Comparison of ENCODE assay signal across 8 cellular contexts in genomic region chr10:125896088-125896934, GRCh38. TPM values are rescaled to one million over a fixed set of nuclear protein-coding genes. Genes with fewer than 3 reads are reported as not detected.
DNase-seq lines count a peak whose midpoint lies in the region; ATAC-seq, FAIRE-seq and TF ChIP-seq lines count a peak whose summit lies in the region.
"Not testable (repeated sequence)": the region's sequence is repeated elsewhere in the genome, so short reads cannot be mapped to it uniquely, and the experiment has no call there.

Gene FANK1, plus strand, starts transcription at chr10:125896564. Its CDS starts 79 bp downstream, at chr10:125896643.

- H3K4me3 ChIP-seq in A549 (peak within 1 kb of the TSS; percentile 75), skeletal muscle tissue (ENCODE audit: low read length in 3 of 3) (peak within 1 kb of the TSS; percentile 73 to 80 (median 76))

- H3K27me3 ChIP-seq in skeletal muscle tissue (ENCODE audit: control insufficient read depth in 3 of 3, insufficient read depth in 3 of 3, low read length in 3 of 3): not testable (repeated sequence)

- H3K9ac ChIP-seq in skeletal muscle tissue (ENCODE audit: low read depth in 1 of 3, low read length in 3 of 3): peak within 1 kb of the TSS; percentile 76 to 85 (median 81)

- not testable (repeated sequence) for H3K9me3 Mint-ChIP-seq in immature natural killer cell

- ATAC-seq in A549 (peak; percentile 91), GM18867 (IDR thresholded peaks at IDR 0.05; ENCODE audit: unreplicated experiment) (peak; percentile 90), HG03064 (IDR thresholded peaks at IDR 0.05; ENCODE audit: low read depth, unreplicated experiment) (peak; percentile 89)
- ATAC-seq in activated CD4-positive, CD25-positive, alpha-beta regulatory T cell treated with anti-CD3 and anti-CD28 coated beads, Interleukin-2, amount 50 U/mL, for 24 hours: peak; percentile 84

- peak within 1 kb of the TSS; percentile 87 for H3K4me2 ChIP-seq in A549

- TF ChIP-seq RAD21 in A549 (conservative IDR thresholded peaks at IDR 0.05 in 1 of 2, IDR thresholded peaks at IDR 0.05 in 1 of 2): not testable (repeated sequence)

- DNase-seq in A549 (ENCODE audit: low read depth in 1 of 2, low spot score in 1 of 2) (peak; percentile 54 to 91), NCI-H2171 treated with DMSO at 0.1 percent for 48 hours (lab: John Stamatoyannopoulos, UW) (peak; percentile 19), immature natural killer cell (peak; percentile 82 to 86 (median 83))
- peak; percentile 72 for DNase-seq in central memory CD4-positive, alpha-beta T cell

- WGBS in A549 (ENCODE audit: missing lambda C conversion rate): 43% methylated on average over 69 of the region's 106 CpGs

- H3K27me3 Mint-ChIP-seq in immature natural killer cell (ENCODE audit: low read depth in 3 of 3): peaks cover 7 to 23% (median 10%) of the 10 kb centered on the region in 3 donors

- TF ChIP-seq CTCF in A549 (IDR thresholded peaks at IDR 0.05): not testable (repeated sequence)

- H3K4me1 ChIP-seq in A549: peaks cover 16% of the 10 kb centered on the region; the same call in 2 of the 3 replicates
- H3K4me1 ChIP-seq in skeletal muscle tissue (ENCODE audit: control insufficient read depth in 3 of 3, insufficient read depth in 3 of 3, low read length in 3 of 3): not testable (repeated sequence)

- not testable (repeated sequence) for TF ChIP-seq EP300 in A549 (IDR thresholded peaks at IDR 0.05)

- not testable (repeated sequence) for H3K9me3 ChIP-seq in A549; skeletal muscle tissue (ENCODE audit: control insufficient read depth in 3 of 3, low read length in 3 of 3)

- not testable (repeated sequence) for H3K36me3 Mint-ChIP-seq in immature natural killer cell

- not testable (repeated sequence) for FAIRE-seq in A549 (lab: Jason Lieb, UNC)

- H3K27ac Mint-ChIP-seq in immature natural killer cell: peak within 1 kb of the TSS; percentile 71 to 94 (median 85)

- CTCF ChIA-PET in A549 (lab: Yijun Ruan, JAX): not testable (repeated sequence)

- TF ChIP-seq POLR2A in A549 (IDR thresholded peaks at IDR 0.05; ENCODE audit: low read length): peak; percentile 60

- H3K4me3 Mint-ChIP-seq in immature natural killer cell: peak within 1 kb of the TSS; percentile 91 to 97 (median 93)

- peak within 1 kb of the TSS; percentile 95 to 96 for H3K27ac ChIP-seq in A549
- peak within 1 kb of the TSS; percentile 65 for H3K27ac ChIP-seq in skeletal muscle tissue (ENCODE audit: low read depth, low read length)

- not testable (repeated sequence) for H3K36me3 ChIP-seq in skeletal muscle tissue (ENCODE audit: control insufficient read depth in 3 of 3, insufficient read depth in 3 of 3, low read length in 3 of 3)

- POLR2A ChIA-PET in A549 (lab: Yijun Ruan, JAX): not testable (repeated sequence)

- H3K4me1 Mint-ChIP-seq in immature natural killer cell: peaks cover 13 to 31% of the 10 kb centered on the region in 2 donors

TF ChIP-seq in A549, 52 proteins besides CTCF, POLR2A, EP300 and RAD21:
- TF ChIP-seq HDAC2 (IDR thresholded peaks at IDR 0.05): peak; percentile 40; the same call in 1 of the 2 replicates
- peak; percentile 38; the same call in 1 of the 2 replicates for TF ChIP-seq RNF2 (IDR thresholded peaks at IDR 0.05; ENCODE audit: borderline replicate concordance, low read depth)
- TF ChIP-seq PHF8 (IDR thresholded peaks at IDR 0.05; ENCODE audit: borderline replicate concordance, low read depth): peak; percentile 16
- peak; percentile 74 for TF ChIP-seq MAX (IDR thresholded peaks at IDR 0.05)
- peak; percentile 53; a peak in 3 of 5 replicates for TF ChIP-seq JUN (IDR thresholded peaks at IDR 0.05)
TF ChIP-seq in A549: peak in this region for 5; not testable (repeated sequence) for 47.

RNA-seq across cellular contexts. Expression of gene FANK1, which starts in this region (rescaled TPM):
- 4.3 and 5.3 TPM in 2 replicates for polyA plus RNA-seq in A549 (2011; rRNA removed)
- 1.6 and 2.1 TPM in 2 replicates for polyA plus RNA-seq in A549 (2012; cell fraction: cytosol; rRNA removed)
- polyA plus RNA-seq in A549 (2012; cell fraction: nucleus; rRNA removed): 1.8 and 5.4 TPM in 2 replicates
- 3.4 to 5.6 TPM (median 4.1 TPM) in 3 replicates for polyA plus RNA-seq in A549 (2017; fragmentation: RNase III; extraction: RNeasy Plus Mini Kit Qiagen cat#74134 plus additional on column Dnase treatment)
- polyA minus RNA-seq in A549 (2011; rRNA and poly(A)+ RNA removed): 3.9 and 5.4 TPM in 2 replicates
- polyA plus RNA-seq in immature natural killer cell: not detected
- not detected for total RNA-seq in skeletal muscle tissue

Comparison
In these comparisons a context has a peak if more than half of its experiments do, and no peak if none do; other contexts are left out.
1. Peak in every context shown above with its lines: DNase-seq, ATAC-seq, H3K4me3 ChIP-seq and H3K27ac ChIP-seq.
2. Peak in DNase-seq in immature natural killer cell; RNA of the gene not detected or under 1 TPM.
3. DNase-seq: peak in every context shown above with its lines; median percentile 83 in immature natural killer cell; 72 in A549; 72 in central memory CD4-positive, alpha-beta T cell; 19 in NCI-H2171 treated with DMSO at 0.1 percent for 48 hours.